In the genomic region with DNA sequence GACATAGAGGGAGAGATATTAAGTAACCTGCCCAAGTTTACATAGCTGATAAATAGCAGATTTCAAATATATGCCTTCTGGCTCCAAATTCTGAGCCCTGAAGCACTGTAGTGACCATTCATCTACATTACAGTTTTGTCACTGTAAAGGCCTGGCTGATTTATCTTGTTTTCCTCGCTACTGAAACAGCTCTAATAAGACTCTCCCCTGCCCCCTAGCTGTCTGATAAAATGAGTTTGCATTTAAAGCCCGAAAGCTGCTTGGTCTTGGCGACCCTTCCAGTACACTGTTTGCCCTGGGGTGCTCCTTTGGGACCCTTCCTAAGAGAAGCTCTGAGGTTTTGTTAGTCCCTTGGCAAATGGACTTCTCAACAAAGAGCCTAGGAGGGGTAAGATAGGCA, we compare ENCODE assay signal across 1 cellular context.
TF ChIP-seq lines count a peak whose summit lies in the region.

No MANE protein-coding gene starts in this region.

TF ChIP-seq in HepG2, 621 proteins besides CTCF, POLR2A, EP300 and RAD21 (continued from another document):
- TF ChIP-seq HNF1B (CRISPR knock-in tag; IDR thresholded peaks at IDR 0.05) = no peak
- TF ChIP-seq, protein P1, sequence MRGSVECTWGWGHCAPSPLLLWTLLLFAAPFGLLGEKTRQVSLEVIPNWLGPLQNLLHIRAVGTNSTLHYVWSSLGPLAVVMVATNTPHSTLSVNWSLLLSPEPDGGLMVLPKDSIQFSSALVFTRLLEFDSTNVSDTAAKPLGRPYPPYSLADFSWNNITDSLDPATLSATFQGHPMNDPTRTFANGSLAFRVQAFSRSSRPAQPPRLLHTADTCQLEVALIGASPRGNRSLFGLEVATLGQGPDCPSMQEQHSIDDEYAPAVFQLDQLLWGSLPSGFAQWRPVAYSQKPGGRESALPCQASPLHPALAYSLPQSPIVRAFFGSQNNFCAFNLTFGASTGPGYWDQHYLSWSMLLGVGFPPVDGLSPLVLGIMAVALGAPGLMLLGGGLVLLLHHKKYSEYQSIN (CRISPR knock-in tag; IDR thresholded peaks at IDR 0.05; ENCODE audit: borderline replicate concordance) = no peak
- peak; percentile 58 for TF ChIP-seq STAG1 (CRISPR knock-in tag; IDR thresholded peaks at IDR 0.05)
- TF ChIP-seq ZNF761 (CRISPR knock-in tag; conservative IDR thresholded peaks at IDR 0.05) = no peak
- TF ChIP-seq SMC3 (IDR thresholded peaks at IDR 0.05; ENCODE audit: low read length) = peak; percentile 32; the same call in 1 of the 2 replicates
- no peak for TF ChIP-seq HNF4G (IDR thresholded peaks at IDR 0.05; ENCODE audit: borderline replicate concordance, low read depth, low read length)
- TF ChIP-seq HNF4G (CRISPR knock-in tag; IDR thresholded peaks at IDR 0.05; ENCODE audit: borderline replicate concordance, low read depth) = no peak
- no peak for TF ChIP-seq ZBTB4 (CRISPR knock-in tag; IDR thresholded peaks at IDR 0.05; ENCODE audit: borderline replicate concordance)
- no peak for TF ChIP-seq BATF2 (CRISPR knock-in tag; IDR thresholded peaks at IDR 0.05)
- TF ChIP-seq, protein P2, sequence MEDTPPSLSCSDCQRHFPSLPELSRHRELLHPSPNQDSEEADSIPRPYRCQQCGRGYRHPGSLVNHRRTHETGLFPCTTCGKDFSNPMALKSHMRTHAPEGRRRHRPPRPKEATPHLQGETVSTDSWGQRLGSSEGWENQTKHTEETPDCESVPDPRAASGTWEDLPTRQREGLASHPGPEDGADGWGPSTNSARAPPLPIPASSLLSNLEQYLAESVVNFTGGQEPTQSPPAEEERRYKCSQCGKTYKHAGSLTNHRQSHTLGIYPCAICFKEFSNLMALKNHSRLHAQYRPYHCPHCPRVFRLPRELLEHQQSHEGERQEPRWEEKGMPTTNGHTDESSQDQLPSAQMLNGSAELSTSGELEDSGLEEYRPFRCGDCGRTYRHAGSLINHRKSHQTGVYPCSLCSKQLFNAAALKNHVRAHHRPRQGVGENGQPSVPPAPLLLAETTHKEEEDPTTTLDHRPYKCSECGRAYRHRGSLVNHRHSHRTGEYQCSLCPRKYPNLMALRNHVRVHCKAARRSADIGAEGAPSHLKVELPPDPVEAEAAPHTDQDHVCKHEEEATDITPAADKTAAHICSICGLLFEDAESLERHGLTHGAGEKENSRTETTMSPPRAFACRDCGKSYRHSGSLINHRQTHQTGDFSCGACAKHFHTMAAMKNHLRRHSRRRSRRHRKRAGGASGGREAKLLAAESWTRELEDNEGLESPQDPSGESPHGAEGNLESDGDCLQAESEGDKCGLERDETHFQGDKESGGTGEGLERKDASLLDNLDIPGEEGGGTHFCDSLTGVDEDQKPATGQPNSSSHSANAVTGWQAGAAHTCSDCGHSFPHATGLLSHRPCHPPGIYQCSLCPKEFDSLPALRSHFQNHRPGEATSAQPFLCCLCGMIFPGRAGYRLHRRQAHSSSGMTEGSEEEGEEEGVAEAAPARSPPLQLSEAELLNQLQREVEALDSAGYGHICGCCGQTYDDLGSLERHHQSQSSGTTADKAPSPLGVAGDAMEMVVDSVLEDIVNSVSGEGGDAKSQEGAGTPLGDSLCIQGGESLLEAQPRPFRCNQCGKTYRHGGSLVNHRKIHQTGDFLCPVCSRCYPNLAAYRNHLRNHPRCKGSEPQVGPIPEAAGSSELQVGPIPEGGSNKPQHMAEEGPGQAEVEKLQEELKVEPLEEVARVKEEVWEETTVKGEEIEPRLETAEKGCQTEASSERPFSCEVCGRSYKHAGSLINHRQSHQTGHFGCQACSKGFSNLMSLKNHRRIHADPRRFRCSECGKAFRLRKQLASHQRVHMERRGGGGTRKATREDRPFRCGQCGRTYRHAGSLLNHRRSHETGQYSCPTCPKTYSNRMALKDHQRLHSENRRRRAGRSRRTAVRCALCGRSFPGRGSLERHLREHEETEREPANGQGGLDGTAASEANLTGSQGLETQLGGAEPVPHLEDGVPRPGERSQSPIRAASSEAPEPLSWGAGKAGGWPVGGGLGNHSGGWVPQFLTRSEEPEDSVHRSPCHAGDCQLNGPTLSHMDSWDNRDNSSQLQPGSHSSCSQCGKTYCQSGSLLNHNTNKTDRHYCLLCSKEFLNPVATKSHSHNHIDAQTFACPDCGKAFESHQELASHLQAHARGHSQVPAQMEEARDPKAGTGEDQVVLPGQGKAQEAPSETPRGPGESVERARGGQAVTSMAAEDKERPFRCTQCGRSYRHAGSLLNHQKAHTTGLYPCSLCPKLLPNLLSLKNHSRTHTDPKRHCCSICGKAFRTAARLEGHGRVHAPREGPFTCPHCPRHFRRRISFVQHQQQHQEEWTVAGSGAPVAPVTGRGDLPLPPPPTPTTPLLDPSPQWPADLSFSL (CRISPR knock-in tag; IDR thresholded peaks at IDR 0.05) = no peak
- no peak for TF ChIP-seq ZNF781 (CRISPR knock-in tag; IDR thresholded peaks at IDR 0.05; ENCODE audit: borderline replicate concordance, not compliant biosample characterization)
- no peak for TF ChIP-seq ATF5 (CRISPR knock-in tag; IDR thresholded peaks at IDR 0.05; ENCODE audit: low read depth)
- no peak for TF ChIP-seq ARID2 (CRISPR knock-in tag; IDR thresholded peaks at IDR 0.05; ENCODE audit: borderline replicate concordance)
- no peak for TF ChIP-seq SUZ12 (IDR thresholded peaks at IDR 0.05; ENCODE audit: low read depth, low read length)
- TF ChIP-seq ZNF501 (CRISPR knock-in tag; IDR thresholded peaks at IDR 0.05) = no peak
- no peak for TF ChIP-seq TAF1 (CRISPR knock-in tag; IDR thresholded peaks at IDR 0.05)
